19 cellular contexts compared by ENCODE assay signal in genomic region chr10:3866347-3866746, GRCh38.
DNase-seq lines count a peak whose midpoint lies in the region; ATAC-seq and TF ChIP-seq lines count a peak whose summit lies in the region.
"Had no signal": no experiment of that assay in that cellular context is flagged by ENCODE, and none has a peak within 500 bp of the region (broad histone marks: within the 10 kb centered on the region; RNA-seq: fewer than 3 reads in every experiment).

No MANE protein-coding gene starts in this region.

- no peaks in the 10 kb centered on the region for H3K9me2 ChIP-seq in OCI-LY7 (ENCODE audit: insufficient read depth, low read length)

- peak overlapping the region; percentile 51 for H3K4me2 ChIP-seq in OCI-LY7 (ENCODE audit: low read length)

- TF ChIP-seq CTCF in OCI-LY7 (conservative IDR thresholded peaks at IDR 0.05; ENCODE audit: low read length): no peak
- TF ChIP-seq CTCF in HFFc6 (IDR thresholded peaks at IDR 0.05): no peak
- TF ChIP-seq CTCF in endothelial cell (IDR thresholded peaks at IDR 0.05; ENCODE audit: unreplicated experiment): no peak

- peak overlapping the region; percentile 86 for H2AFZ ChIP-seq in OCI-LY7 (ENCODE audit: low read length)

- CTCF ChIA-PET in OCI-LY7 (lab: Charles Lee; ENCODE audit: unreplicated experiment): no interaction called here

- H4K20me1 ChIP-seq in OCI-LY7 (ENCODE audit: insufficient read depth, low read length): no peaks in the 10 kb centered on the region

- H3K4me1 Mint-ChIP-seq in HFFc6 (ENCODE audit: low read depth) (peaks cover 25% of the 10 kb centered on the region), endothelial cell (ENCODE audit: unreplicated experiment) (no peaks in the 10 kb centered on the region)
- H3K4me1 Mint-ChIP-seq: neural crest cell had no signal

- H3K36me3 Mint-ChIP-seq in HFFc6 (ENCODE audit: low read depth) (no peaks in the 10 kb centered on the region), endothelial cell (ENCODE audit: low read depth, unreplicated experiment) (no peaks in the 10 kb centered on the region)

- intact Hi-C loops in OCI-LY7 (cut with micrococcal nuclease; ENCODE audit: unreplicated experiment): no loop called here

- no peaks in the 10 kb centered on the region for H3K9me3 ChIP-seq in OCI-LY7 (ENCODE audit: low read length)
- H3K9me3 ChIP-seq: breast epithelium, heart right ventricle, left lung had no signal

- POLR2A ChIA-PET in OCI-LY7 (lab: Charles Lee): interaction anchor here (0.6 to 1.9 kb wide), 11 partner anchors 9 to 105 kb away, joined by 3 to 10 read pairs (median 4); partner anchors contain the start of gene KLF6

- H3K27ac Mint-ChIP-seq in HFFc6 (no peak overlapping the region), endothelial cell (ENCODE audit: unreplicated experiment) (no peak overlapping the region)

- peak overlapping the region; percentile 33 for H3K27ac ChIP-seq in OCI-LY7 (ENCODE audit: low read depth, low read length, poor library complexity, severe bottlenecking)
- H3K27ac ChIP-seq: 22Rv1, breast epithelium, epithelial cell of prostate, heart right ventricle, left lung had no signal

- H3K36me3 ChIP-seq in OCI-LY7 (ENCODE audit: insufficient read depth, low read length): no peaks in the 10 kb centered on the region
- H3K36me3 ChIP-seq: breast epithelium, heart right ventricle, left lung had no signal

- H3K4me3 Mint-ChIP-seq in HFFc6 (no peak overlapping the region), endothelial cell (ENCODE audit: unreplicated experiment) (no peak overlapping the region)
- H3K4me3 Mint-ChIP-seq: neural crest cell had no signal

- peaks cover 46% of the 10 kb centered on the region for H3K4me1 ChIP-seq in OCI-LY7 (ENCODE audit: insufficient read depth, low read length, poor library complexity, severe bottlenecking)
- H3K4me1 ChIP-seq: breast epithelium had no signal

- no peak for DNase-seq in activated CD4-positive, CD25-positive, alpha-beta regulatory T cell treated with anti-CD3 and anti-CD28 coated beads, Interleukin-2, amount 50 U/mL, for 72 hours
- peak; percentile 23 for DNase-seq in OCI-LY7 (ENCODE audit: low spot score)
- DNase-seq in islet precursor cell: peak; percentile 14
- DNase-seq in HFFc6: no peak
- no peak for DNase-seq in endothelial cell (ENCODE audit: low spot score)
- DNase-seq in Kasumi-1 (lab: John Stamatoyannopoulos, UW): no peak
- DNase-seq: activated CD8-positive, alpha-beta memory T cell treated with anti-CD3 and anti-CD28 coated beads, Interleukin-2, amount 50 U/mL, for 48 hours; heart right ventricle; left lung; NCI-H1048; NCI-H524; RPMI8226 had no signal

- peak overlapping the region; percentile 5 for H3K4me3 ChIP-seq in OCI-LY7 (ENCODE audit: low read depth, low read length, poor library complexity, severe bottlenecking)
- H3K4me3 ChIP-seq: breast epithelium, heart right ventricle, left lung, skin epidermis had no signal

- BruUV-seq in OCI-LY7 (replicated peaks; lab: Mats Ljungman, UMichigan): no TSS peak

- H3K9me3 Mint-ChIP-seq in HFFc6 (no peaks in the 10 kb centered on the region), endothelial cell (ENCODE audit: unreplicated experiment) (no peaks in the 10 kb centered on the region)
- H3K9me3 Mint-ChIP-seq: neural crest cell had no signal

- ATAC-seq in activated CD4-positive, CD25-positive, alpha-beta regulatory T cell treated with anti-CD3 and anti-CD28 coated beads, Interleukin-2, amount 50 U/mL, for 24 hours: peak; percentile 58 to 60
- peak; percentile 28 for ATAC-seq in GM21423 (IDR thresholded peaks at IDR 0.05; ENCODE audit: unreplicated experiment)
- ATAC-seq: heart right ventricle, left lung had no signal

- H3K27me3 Mint-ChIP-seq in HFFc6 (ENCODE audit: insufficient read depth): no peaks in the 10 kb centered on the region; the same call in 1 of the 2 replicates
- H3K27me3 Mint-ChIP-seq in endothelial cell (ENCODE audit: unreplicated experiment): no peaks in the 10 kb centered on the region

- H3K79me2 ChIP-seq in OCI-LY7 (ENCODE audit: insufficient read depth, low read depth, low read length): no peaks in the 10 kb centered on the region

Comparison
In these comparisons a context has a peak if more than half of its experiments do, and no peak if none do; other contexts are left out.
1. DNase-seq: peak in OCI-LY7 (single experiment) and islet precursor cell (single experiment); none in activated CD4-positive, CD25-positive, alpha-beta regulatory T cell treated with anti-CD3 and anti-CD28 coated beads, Interleukin-2, amount 50 U/mL, for 72 hours (single experiment), HFFc6 (single experiment), endothelial cell (single experiment) and Kasumi-1 (0 of 2).